ENCODE assay signal across 19 cellular contexts in the genomic region with DNA sequence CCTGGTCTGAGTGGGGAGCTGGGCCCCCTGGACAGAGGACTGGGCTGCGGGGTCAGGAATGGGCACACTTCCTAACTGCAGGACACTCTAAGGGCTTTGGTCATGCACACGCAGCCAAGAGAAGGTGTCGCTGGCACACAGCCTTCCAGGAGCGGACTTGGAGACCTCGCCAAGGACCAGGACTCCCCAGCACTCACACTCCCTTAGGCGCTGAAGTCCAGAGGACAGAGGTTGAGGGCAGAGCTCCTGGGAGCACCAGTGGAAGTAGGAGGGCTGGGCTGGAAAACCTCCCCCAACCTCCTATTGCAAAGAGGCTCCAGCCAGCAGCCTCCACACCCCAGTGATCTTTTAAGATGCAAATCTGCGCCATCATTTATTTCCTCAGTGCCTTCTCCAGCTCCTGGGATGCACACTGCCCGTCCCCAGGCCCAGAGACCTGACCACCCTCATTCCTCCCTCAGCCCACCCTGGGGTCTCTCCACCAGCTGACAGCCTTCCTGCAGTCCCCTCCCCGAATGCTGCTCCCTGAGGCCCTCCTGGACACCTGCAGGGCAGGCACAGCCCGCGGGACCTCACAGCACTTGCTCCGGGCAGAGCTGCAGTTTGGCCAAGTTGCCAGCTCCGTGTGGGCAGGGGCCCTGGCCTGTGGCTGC. TPM values are rescaled to one million over a fixed set of nuclear protein-coding genes. Genes with fewer than 3 reads are reported as not detected.
DNase-seq lines count a peak whose midpoint lies in the region; ATAC-seq, FAIRE-seq and TF ChIP-seq lines count a peak whose summit lies in the region.
"Had no signal": no experiment of that assay in that cellular context is flagged by ENCODE, and none has a peak within 500 bp of the region (broad histone marks: within the 10 kb centered on the region; RNA-seq: fewer than 3 reads in every experiment).

No MANE protein-coding gene starts in this region.

- H3K36me3 ChIP-seq in H7 (replicated peaks; ENCODE audit: control insufficient read depth, insufficient read depth, low read length) (no peaks in the 10 kb centered on the region), H1 (ENCODE audit: control insufficient read depth in 2 of 4, insufficient read depth in 4 of 4, low read length in 3 of 4) (no peaks in the 10 kb centered on the region)
- H3K36me3 ChIP-seq: left lung had no signal

- peak overlapping the region; percentile 99 for H4K91ac ChIP-seq in H1 (replicated peaks; ENCODE audit: insufficient read length, low read length)

- H3K9ac ChIP-seq in H1 (replicated peaks in 1 of 4; ENCODE audit: extremely low read depth in 1 of 4, low read depth in 3 of 4, low read length in 3 of 4): no peak overlapping the region; a peak in 1 of 7 replicates

- peaks cover 14 to 40% (median 31%) of the 10 kb centered on the region in 4 donors for H3K4me1 Mint-ChIP-seq in naive thymus-derived CD8-positive, alpha-beta T cell

- H3K27me3 Mint-ChIP-seq in naive thymus-derived CD8-positive, alpha-beta T cell: peaks cover 39 to 100% (median 57%) of the 10 kb centered on the region in 5 donors

- H3K27me3 ChIP-seq in H7 (ENCODE audit: control insufficient read depth, insufficient read depth, low read length) (peaks cover 80% of the 10 kb centered on the region), H1 (replicated peaks in 1 of 4; ENCODE audit: control insufficient read depth in 3 of 4, extremely low read depth in 1 of 4, insufficient read depth in 3 of 4, low read length in 3 of 4) (peaks cover 24 to 67% (median 62%) of the 10 kb centered on the region in 4 experiments)

- peak; percentile 18 for DNase-seq in DMS53 (lab: John Stamatoyannopoulos, UW)
- no peak for DNase-seq in DMS53 treated with DMSO at 0.1 percent for 48 hours (lab: John Stamatoyannopoulos, UW; ENCODE audit: unreplicated experiment)
- peak; percentile 86 for DNase-seq in H7
- peak in 1 of 2 experiments; percentile 69 for DNase-seq in H1 (ENCODE audit: low read depth in 1 of 2, low spot score in 2 of 2)
- DNase-seq in naive thymus-derived CD8-positive, alpha-beta T cell: no peak
- no peak for DNase-seq in NCI-H226
- no peak for DNase-seq in stimulated activated CD4-positive, alpha-beta T cell treated with anti-CD3 and anti-CD28 coated beads, Interleukin-2, amount 100 ng/mL, for 24 hours
- DNase-seq in NCI-H510A (lab: John Stamatoyannopoulos, UW): no peak
- DNase-seq: NCI-H2171 treated with DMSO at 0.1 percent for 48 hours; stimulated activated naive CD8-positive, alpha-beta T cell treated with anti-CD3 and anti-CD28 coated beads, Interleukin-15, amount 100 ng/mL, for 72 hours had no signal

- peak overlapping the region in 8 of 10 donors; percentile 5 to 67 (median 38) for H3K4me3 Mint-ChIP-seq in naive thymus-derived CD8-positive, alpha-beta T cell

- H3K4me2 ChIP-seq in H1 (ENCODE audit: insufficient read depth in 1 of 2, low read depth in 2 of 2, low read length in 2 of 2): peak overlapping the region; percentile 91 to 93

- ATAC-seq in naive thymus-derived CD8-positive, alpha-beta T cell: no peak
- ATAC-seq: CD8-positive, alpha-beta T cell; HCT116; left lung; stimulated activated naive CD8-positive, alpha-beta T cell treated with anti-CD3 and anti-CD28 coated beads, Interleukin-15, amount 100 ng/mL, for 72 hours had no signal

- no peak for TF ChIP-seq EP300 in H1 (IDR thresholded peaks at IDR 0.05; ENCODE audit: borderline replicate concordance in 1 of 2, low read depth in 2 of 2, low read length in 2 of 2)

- POLR2A ChIA-PET in H1 (lab: Charles Lee; ENCODE audit: partially characterized antibody): interaction anchor here (0.6 to 1.0 kb wide), 3 partner anchors 9 to 332 kb away, joined by 3 to 4 read pairs (median 4); a partner anchor contains a TSS
- POLR2A ChIA-PET in naive thymus-derived CD8-positive, alpha-beta T cell (lab: Charles Lee): interaction anchor here (1.2 kb wide), 1 partner anchor 9 kb away, joined by 3 read pairs; no protein-coding TSS in a partner anchor

- peaks cover 0 to 70% (median 56%) of the 10 kb centered on the region in 4 experiments; a peak in 6 of 7 replicates for H3K4me1 ChIP-seq in H1 (replicated peaks in 1 of 4; ENCODE audit: control insufficient read depth in 3 of 4, insufficient read depth in 4 of 4, low read length in 3 of 4)

- peaks cover 3% of the 10 kb centered on the region; the same call in 1 of the 2 replicates for H3K79me1 ChIP-seq in H1 (ENCODE audit: low read depth, low read length)

- no peak for TF ChIP-seq CTCF in H1 (IDR thresholded peaks at IDR 0.05; ENCODE audit: control extremely low read depth in 1 of 3, insufficient read depth in 1 of 3, low read depth in 1 of 3, low read length in 3 of 3)

- H2BK20ac ChIP-seq in H1 (ENCODE audit: low read length): peak overlapping the region; percentile 99

- peaks cover 7 to 8% (median 7%) of the 10 kb centered on the region in 3 donors for H3K36me3 Mint-ChIP-seq in naive thymus-derived CD8-positive, alpha-beta T cell
- H3K36me3 Mint-ChIP-seq: CD8-positive, alpha-beta T cell had no signal

- 0% methylated on average over 13 of the region's 13 CpGs; no CpG with 5 or more reads in 1 of the 2 experiments for WGBS in H1 (ENCODE audit: extremely low coverage in 1 of 2, insufficient coverage in 1 of 2, insufficient read length in 1 of 2, insufficient replicate concordance in 2 of 2, low coverage in 1 of 2, low lambda C conversion rate in 2 of 2, missing lambda C conversion rate in 1 of 2), 2 experiments

- peak overlapping the region; percentile 95 for H3K18ac ChIP-seq in H1 (ENCODE audit: extremely low read depth, low read length)

- peak overlapping the region; percentile 89; the same call in 1 of the 2 replicates for H2BK5ac ChIP-seq in H1 (ENCODE audit: low read depth, low read length)

- peak overlapping the region; percentile 98; the same call in 1 of the 2 replicates for H2BK15ac ChIP-seq in H1 (ENCODE audit: low read length)

- peak overlapping the region; percentile 98 for H2BK120ac ChIP-seq in H1 (replicated peaks; ENCODE audit: low read depth, low read length)

- H3K4ac ChIP-seq in H1 (replicated peaks; ENCODE audit: insufficient read length, low read depth, low read length): peak overlapping the region; percentile 95

- H3K9me3 ChIP-seq in H1 (ENCODE audit: insufficient read depth in 2 of 2, low read depth in 1 of 2, low read length in 1 of 2): no peaks in the 10 kb centered on the region
- H3K9me3 ChIP-seq: left lung had no signal

- no peak overlapping the region for H3K23ac ChIP-seq in H1 (ENCODE audit: insufficient read length)

- peak overlapping the region; percentile 79 for H4K8ac ChIP-seq in H1 (ENCODE audit: extremely low read depth, insufficient read depth, low read length)

- peak overlapping the region; percentile 79 for H3K56ac ChIP-seq in H1 (replicated peaks; ENCODE audit: insufficient read length, low read depth, low read length)

- H4K5ac ChIP-seq in H1 (ENCODE audit: insufficient read length, low read depth, low read length): peak overlapping the region; percentile 96

- peak overlapping the region; percentile 31 for H3K4me3 ChIP-seq in H7 (ENCODE audit: insufficient read depth, low read depth, low read length)
- H3K4me3 ChIP-seq in H1 (ENCODE audit: extremely low read depth in 1 of 4, insufficient read depth in 2 of 4, low read depth in 3 of 4, low read length in 4 of 4): peak overlapping the region; percentile 9 to 58 (median 38)
- H3K4me3 ChIP-seq: left lung had no signal

- peaks cover 0 to 26% (median 8%) of the 10 kb centered on the region in 9 donors for H3K9me3 Mint-ChIP-seq in naive thymus-derived CD8-positive, alpha-beta T cell

- H3K23me2 ChIP-seq in H1 (ENCODE audit: low read depth, low read length): peaks cover 49% of the 10 kb centered on the region

- peak overlapping the region; percentile 92 for H2BK12ac ChIP-seq in H1 (ENCODE audit: low read depth, low read length)

- no peak overlapping the region for H3K27ac ChIP-seq in H1 (ENCODE audit: low read depth, low read length)
- H3K27ac ChIP-seq: 22Rv1, epithelial cell of prostate, left lung had no signal

- CTCF ChIA-PET in H1 (lab: Charles Lee; ENCODE audit: partially characterized antibody): interaction anchor here (0.6 to 2.0 kb wide), 13 partner anchors 9 to 198 kb away, joined by 3 to 8 read pairs (median 3); no protein-coding TSS in a partner anchor

- H2AFZ ChIP-seq in H1 (ENCODE audit: low read length): no peak overlapping the region

- H3K79me2 ChIP-seq in H1 (ENCODE audit: control insufficient read depth in 1 of 2, insufficient read depth in 2 of 2, low read length in 2 of 2): no peaks in the 10 kb centered on the region

- H2AK5ac ChIP-seq in H1 (ENCODE audit: low read depth, low read length): peak overlapping the region; percentile 82; the same call in 1 of the 2 replicates

- TF ChIP-seq RAD21 in H1 (IDR thresholded peaks at IDR 0.05 in 1 of 2, conservative IDR thresholded peaks at IDR 0.05 in 1 of 2; ENCODE audit: low read depth in 2 of 2, low read length in 2 of 2): no peak; a peak in 1 of 4 replicates

- peak overlapping the region in 2 of 10 donors; percentile 21 to 51 for H3K27ac Mint-ChIP-seq in naive thymus-derived CD8-positive, alpha-beta T cell
- H3K27ac Mint-ChIP-seq: CD8-positive, alpha-beta T cell; nephron; stimulated activated naive CD8-positive, alpha-beta T cell treated with anti-CD3 and anti-CD28 coated beads, Interleukin-15, amount 100 ng/mL, for 72 hours had no signal

- H3K14ac ChIP-seq in H1 (ENCODE audit: insufficient read length): no peak overlapping the region

- peaks cover 0 to 2% of the 10 kb centered on the region in 2 experiments for H4K20me1 ChIP-seq in H1 (replicated peaks in 1 of 2; ENCODE audit: control insufficient read depth in 1 of 2, insufficient read depth in 2 of 2, low read length in 2 of 2)

- no peak for FAIRE-seq in H1 (lab: Jason Lieb, UNC)

- no peak for TF ChIP-seq POLR2A in H1 (IDR thresholded peaks at IDR 0.05; ENCODE audit: control extremely low read depth in 1 of 2, low read depth in 2 of 2, low read length in 2 of 2)

RNA-seq across cellular contexts. Expression of a gene that starts 3.0 kb away (rescaled TPM):
- 1.0 and 1.8 TPM in 2 replicates for total RNA-seq in H7 (2014; rRNA removed; shearing (Covaris generic))
- total RNA-seq in H1 (2021; fragmentation: NEBNext Ultra II Directional; extraction: Animal tissue kit (Norgen Biotek cat#: 25700)): 0.58 and 1.1 TPM in 2 replicates
- polyA plus RNA-seq in H1 (2011; rRNA removed): 0.89 and 1.5 TPM in 2 replicates
- 1.3 TPM for polyA plus RNA-seq in H1 (2011; cell fraction: cytosol; rRNA removed)
- 5.0 TPM for polyA plus RNA-seq in H1 (2011; cell fraction: nucleus; rRNA removed)
- polyA plus RNA-seq in H1 (2012, experiment 1 of 2): 1.3 to 2.9 TPM (median 2.1 TPM) in 4 replicates
- polyA plus RNA-seq in H1 (2012, experiment 2 of 2): 0.75 TPM
- polyA plus RNA-seq in H1 (2013, experiment 1 of 2): 0.14 TPM
- polyA plus RNA-seq in H1 (2013, experiment 2 of 2): 0.11 TPM
- 1.4 and 2.0 TPM in 2 replicates for polyA minus RNA-seq in H1 (2011; rRNA and poly(A)+ RNA removed)
- 1.2 TPM for polyA minus RNA-seq in H1 (2011; cell fraction: cytosol; rRNA and poly(A)+ RNA removed)
- polyA minus RNA-seq in H1 (2011; cell fraction: nucleus; rRNA and poly(A)+ RNA removed): 3.9 TPM
- not detected for total RNA-seq in naive thymus-derived CD8-positive, alpha-beta T cell
- polyA plus RNA-seq in naive thymus-derived CD8-positive, alpha-beta T cell: under 1 TPM in 1 of 3 donors, not detected in 2; 0.07 TPM
- total RNA-seq: CD8-positive, alpha-beta T cell had no signal

RNA-seq across cellular contexts. Expression of a gene that starts 11.4 kb away (rescaled TPM):
- total RNA-seq in H7 (2014; rRNA removed; shearing (Covaris generic)): not detected in 2 replicates
- total RNA-seq in H1 (2021; fragmentation: NEBNext Ultra II Directional; extraction: Animal tissue kit (Norgen Biotek cat#: 25700)): not detected in 2 replicates
- polyA plus RNA-seq in H1 (2011; rRNA removed): not detected in 2 replicates
- polyA plus RNA-seq in H1 (2011; cell fraction: cytosol; rRNA removed): not detected
- polyA plus RNA-seq in H1 (2011; cell fraction: nucleus; rRNA removed): not detected
- 0.20 to 0.44 TPM in 2 of 4 replicates, not detected in the others for polyA plus RNA-seq in H1 (2012, experiment 1 of 2)
- polyA plus RNA-seq in H1 (2012, experiment 2 of 2): not detected
- not detected for polyA plus RNA-seq in H1 (2013, experiment 1 of 2)
- not detected for polyA plus RNA-seq in H1 (2013, experiment 2 of 2)
- polyA minus RNA-seq in H1 (2011; rRNA and poly(A)+ RNA removed): not detected in 2 replicates
- not detected for polyA minus RNA-seq in H1 (2011; cell fraction: cytosol; rRNA and poly(A)+ RNA removed)
- polyA minus RNA-seq in H1 (2011; cell fraction: nucleus; rRNA and poly(A)+ RNA removed): not detected
- total RNA-seq in naive thymus-derived CD8-positive, alpha-beta T cell: not detected
- not detected for polyA plus RNA-seq in naive thymus-derived CD8-positive, alpha-beta T cell
- total RNA-seq: CD8-positive, alpha-beta T cell; cerebellum; glomerular endothelial cell; left lung had no signal
- polyA plus RNA-seq: adipose tissue had no signal

RNA-seq across cellular contexts. Expression of a gene that starts 26.4 kb away (rescaled TPM):
- 0.17 TPM in 1 of 2 replicates, not detected in the other for total RNA-seq in H7 (2014; rRNA removed; shearing (Covaris generic))
- total RNA-seq in H1 (2021; fragmentation: NEBNext Ultra II Directional; extraction: Animal tissue kit (Norgen Biotek cat#: 25700)): 0.73 TPM in 1 of 2 replicates, not detected in the other
- polyA plus RNA-seq in H1 (2011; rRNA removed): 0.17 and 0.50 TPM in 2 replicates
- not detected for polyA plus RNA-seq in H1 (2011; cell fraction: cytosol; rRNA removed)
- 0.76 TPM for polyA plus RNA-seq in H1 (2011; cell fraction: nucleus; rRNA removed)
- polyA plus RNA-seq in H1 (2012, experiment 1 of 2): 0.49 TPM in 1 of 4 replicates, not detected in the others
- polyA plus RNA-seq in H1 (2012, experiment 2 of 2): not detected
- 0.14 TPM for polyA plus RNA-seq in H1 (2013, experiment 1 of 2)
- polyA plus RNA-seq in H1 (2013, experiment 2 of 2): not detected
- polyA minus RNA-seq in H1 (2011; rRNA and poly(A)+ RNA removed): 2.6 and 2.8 TPM in 2 replicates
- polyA minus RNA-seq in H1 (2011; cell fraction: cytosol; rRNA and poly(A)+ RNA removed): not detected
- 5.4 TPM for polyA minus RNA-seq in H1 (2011; cell fraction: nucleus; rRNA and poly(A)+ RNA removed)
- total RNA-seq in naive thymus-derived CD8-positive, alpha-beta T cell: not detected
- polyA plus RNA-seq in naive thymus-derived CD8-positive, alpha-beta T cell: not detected
- total RNA-seq: CD8-positive, alpha-beta T cell; cerebellum; glomerular endothelial cell; left lung had no signal
- polyA plus RNA-seq: adipose tissue had no signal

RNA-seq across cellular contexts. Expression of a gene that starts 41.6 kb away (rescaled TPM):
- not detected in 2 replicates for total RNA-seq in H7 (2014; rRNA removed; shearing (Covaris generic))
- total RNA-seq in H1 (2021; fragmentation: NEBNext Ultra II Directional; extraction: Animal tissue kit (Norgen Biotek cat#: 25700)): not detected in 2 replicates
- polyA plus RNA-seq in H1 (2011; rRNA removed): 0.46 and 0.50 TPM in 2 replicates
- polyA plus RNA-seq in H1 (2011; cell fraction: cytosol; rRNA removed): 0.13 TPM
- polyA plus RNA-seq in H1 (2011; cell fraction: nucleus; rRNA removed): 1.3 TPM
- not detected in 4 replicates for polyA plus RNA-seq in H1 (2012, experiment 1 of 2)
- polyA plus RNA-seq in H1 (2012, experiment 2 of 2): not detected
- polyA plus RNA-seq in H1 (2013, experiment 1 of 2): not detected
- not detected for polyA plus RNA-seq in H1 (2013, experiment 2 of 2)
- 2.9 and 4.0 TPM in 2 replicates for polyA minus RNA-seq in H1 (2011; rRNA and poly(A)+ RNA removed)
- polyA minus RNA-seq in H1 (2011; cell fraction: cytosol; rRNA and poly(A)+ RNA removed): 1.7 TPM
- 14.5 TPM for polyA minus RNA-seq in H1 (2011; cell fraction: nucleus; rRNA and poly(A)+ RNA removed)
- total RNA-seq in naive thymus-derived CD8-positive, alpha-beta T cell: not detected
- polyA plus RNA-seq in naive thymus-derived CD8-positive, alpha-beta T cell: not detected
- total RNA-seq: CD8-positive, alpha-beta T cell; cerebellum; glomerular endothelial cell; left lung had no signal

RNA-seq across cellular contexts. Expression of a gene that starts 50.6 kb away (rescaled TPM):
- not detected in 2 replicates for total RNA-seq in H7 (2014; rRNA removed; shearing (Covaris generic))
- total RNA-seq in H1 (2021; fragmentation: NEBNext Ultra II Directional; extraction: Animal tissue kit (Norgen Biotek cat#: 25700)): not detected in 2 replicates
- not detected in 2 replicates for polyA plus RNA-seq in H1 (2011; rRNA removed)
- polyA plus RNA-seq in H1 (2011; cell fraction: cytosol; rRNA removed): not detected
- not detected for polyA plus RNA-seq in H1 (2011; cell fraction: nucleus; rRNA removed)
- polyA plus RNA-seq in H1 (2012, experiment 1 of 2): not detected in 4 replicates
- polyA plus RNA-seq in H1 (2012, experiment 2 of 2): not detected
- not detected for polyA plus RNA-seq in H1 (2013, experiment 1 of 2)
- polyA plus RNA-seq in H1 (2013, experiment 2 of 2): not detected
- polyA minus RNA-seq in H1 (2011; rRNA and poly(A)+ RNA removed): not detected in 2 replicates
- not detected for polyA minus RNA-seq in H1 (2011; cell fraction: cytosol; rRNA and poly(A)+ RNA removed)
- polyA minus RNA-seq in H1 (2011; cell fraction: nucleus; rRNA and poly(A)+ RNA removed): not detected
- not detected for total RNA-seq in naive thymus-derived CD8-positive, alpha-beta T cell
- polyA plus RNA-seq in naive thymus-derived CD8-positive, alpha-beta T cell: not detected
- total RNA-seq: cerebellum, glomerular endothelial cell, left lung had no signal
- polyA plus RNA-seq: adipose tissue had no signal

Comparison
In these comparisons a context has a peak if more than half of its experiments do, and no peak if none do; other contexts are left out.
1. DNase-seq: peak in DMS53 (single experiment) and H7 (single experiment); none in DMS53 treated with DMSO at 0.1 percent for 48 hours (single experiment), naive thymus-derived CD8-positive, alpha-beta T cell (0 of 10), NCI-H226 (single experiment), stimulated activated CD4-positive, alpha-beta T cell treated with anti-CD3 and anti-CD28 coated beads, Interleukin-2, amount 100 ng/mL, for 24 hours (0 of 2) and NCI-H510A (single experiment).